23 cellular contexts compared by ENCODE assay signal in genomic region chr7:48144291-48144768, GRCh38. TPM values are rescaled to one million over a fixed set of nuclear protein-coding genes. Genes with fewer than 3 reads are reported as not detected.
DNase-seq lines count a peak whose midpoint lies in the region; ATAC-seq and TF ChIP-seq lines count a peak whose summit lies in the region.
"Had no signal": no experiment of that assay in that cellular context is flagged by ENCODE, and none has a peak within 500 bp of the region (broad histone marks: within the 10 kb centered on the region; RNA-seq: fewer than 3 reads in every experiment).

No MANE protein-coding gene starts in this region.

- H3K9me3 Mint-ChIP-seq in CD8-positive, alpha-beta T cell, result peaks cover 11% of the 10 kb centered on the region
- H3K9me3 Mint-ChIP-seq: stimulated activated effector memory CD8-positive, alpha-beta T cell treated with anti-CD3 and anti-CD28 coated beads, Interleukin-12 subunit alpha, Interleukin-12 subunit beta, amount 100 ng/mL, for 72 hours had no signal

- POLR2A ChIA-PET in CD8-positive, alpha-beta T cell (lab: Charles Lee), result no interaction called here

- H3K4me3 ChIP-seq in choroid plexus epithelial cell (ENCODE audit: low read depth, low read length) (no peak overlapping the region), mucosa of descending colon (no peak overlapping the region), testis (no peak overlapping the region)
- no peak overlapping the region for H3K4me3 ChIP-seq in CD8-positive, alpha-beta T cell (ENCODE audit: low read depth, low read length)
- H3K4me3 ChIP-seq: lung had no signal

- H3K27me3 Mint-ChIP-seq in CD8-positive, alpha-beta T cell (ENCODE audit: low read depth), result peaks cover 16% of the 10 kb centered on the region

- TF ChIP-seq POLR2A in testis (IDR thresholded peaks at IDR 0.05), result no peak

- intact Hi-C loops in mucosa of descending colon (cut with DNase I, micrococcal nuclease), result no loop called here
- intact Hi-C loops in CD8-positive, alpha-beta T cell (cut with DNase I, micrococcal nuclease), result no loop called here
- intact Hi-C loops in testis (cut with DNase I; ENCODE audit: low total_unique reads), result no loop called here

- no peaks in the 10 kb centered on the region for H3K36me3 Mint-ChIP-seq in CD8-positive, alpha-beta T cell
- H3K36me3 Mint-ChIP-seq: stimulated activated effector memory CD8-positive, alpha-beta T cell treated with anti-CD3 and anti-CD28 coated beads, Interleukin-12 subunit alpha, Interleukin-12 subunit beta, amount 100 ng/mL, for 72 hours had no signal

- 51 to 62% methylated on average over 4 of the region's 4 CpGs for WGBS in testis, 2 donors

- no peaks in the 10 kb centered on the region for H3K9me3 ChIP-seq in mucosa of descending colon
- H3K9me3 ChIP-seq in CD8-positive, alpha-beta T cell (ENCODE audit: low read length), result no peaks in the 10 kb centered on the region
- no peaks in the 10 kb centered on the region for H3K9me3 ChIP-seq in testis

- H3K27ac ChIP-seq in CD8-positive, alpha-beta T cell (ENCODE audit: low read depth, low read length), result no peak overlapping the region
- H3K27ac ChIP-seq in testis, result no peak overlapping the region

- CTCF ChIA-PET in CD8-positive, alpha-beta T cell (lab: Charles Lee), result interaction anchor here (1.1 kb wide), 1 partner anchor 17 kb away, joined by 3 read pairs; no protein-coding TSS in a partner anchor

- peaks cover 2% of the 10 kb centered on the region for H3K4me1 Mint-ChIP-seq in CD8-positive, alpha-beta T cell (ENCODE audit: low read depth)

- DNase-seq in CD1c-positive myeloid dendritic cell (ENCODE audit: extremely low spot score) (peak; percentile 63), NCI-H69 (lab: John Stamatoyannopoulos, UW) (peak; percentile 34), choroid plexus epithelial cell (ENCODE audit: low read depth) (peak; percentile 32), mucosa of descending colon (peak in 2 of 3 donors; percentile 55 to 66), germinal center (ENCODE audit: low spot score) (no peak), testis (no peak)
- no peak for DNase-seq in CD8-positive, alpha-beta T cell
- DNase-seq: activated CD4-positive, alpha-beta T cell treated with anti-CD3 and anti-CD28 coated beads, Interleukin-2, amount 50 U/mL, for 48 hours; activated gamma-delta T cell treated with Interleukin-2 at 50 U/mL for 16 hours; activated T-cell treated with anti-CD3 and anti-CD28 coated beads for 4 hours; C1 segment of cervical spinal cord; cortex of kidney; GDM1; GOT3; Karpas-422; NCI-H1092 treated with DMSO at 0.1 percent for 48 hours; NCI-H524; occipital lobe; T-helper 2 cell had no signal

- peak; percentile 67 for ATAC-seq in mucosa of descending colon
- no peak for ATAC-seq in CD8-positive, alpha-beta T cell
- ATAC-seq in HG02588 (IDR thresholded peaks at IDR 0.05; ENCODE audit: unreplicated experiment), result no peak
- ATAC-seq: stimulated activated effector memory CD8-positive, alpha-beta T cell treated with anti-CD3 and anti-CD28 coated beads, Interleukin-12 subunit alpha, Interleukin-12 subunit beta, amount 100 ng/mL, for 72 hours had no signal

- H3K4me3 Mint-ChIP-seq in CD8-positive, alpha-beta T cell, result no peak overlapping the region
- H3K4me3 Mint-ChIP-seq: stimulated activated effector memory CD8-positive, alpha-beta T cell treated with anti-CD3 and anti-CD28 coated beads, Interleukin-12 subunit alpha, Interleukin-12 subunit beta, amount 100 ng/mL, for 72 hours had no signal

- no peaks in the 10 kb centered on the region for H3K36me3 ChIP-seq in mucosa of descending colon (ENCODE audit: low read depth)
- H3K36me3 ChIP-seq in CD8-positive, alpha-beta T cell (ENCODE audit: insufficient read depth, low read length), result no peaks in the 10 kb centered on the region
- no peaks in the 10 kb centered on the region for H3K36me3 ChIP-seq in testis (ENCODE audit: low read depth, missing control alignments)

- no peaks in the 10 kb centered on the region for H3K27me3 ChIP-seq in CD8-positive, alpha-beta T cell (ENCODE audit: insufficient read depth, low read length)
- H3K27me3 ChIP-seq in testis, result no peaks in the 10 kb centered on the region

- TF ChIP-seq CTCF in choroid plexus epithelial cell (conservative IDR thresholded peaks at IDR 0.05; ENCODE audit: low read depth, low read length) (no peak), mucosa of descending colon (IDR thresholded peaks at IDR 0.05) (no peak), testis (IDR thresholded peaks at IDR 0.05) (no peak)
- TF ChIP-seq CTCF in CD8-positive, alpha-beta T cell (IDR thresholded peaks at IDR 0.05), result no peak

- H3K4me1 ChIP-seq in mucosa of descending colon (ENCODE audit: low read depth) (peaks cover 63% of the 10 kb centered on the region), testis (no peaks in the 10 kb centered on the region)
- H3K4me1 ChIP-seq in CD8-positive, alpha-beta T cell (ENCODE audit: insufficient read depth, low read length), result no peaks in the 10 kb centered on the region

- no peak overlapping the region for H3K27ac Mint-ChIP-seq in CD8-positive, alpha-beta T cell
- H3K27ac Mint-ChIP-seq: stimulated activated effector memory CD8-positive, alpha-beta T cell treated with anti-CD3 and anti-CD28 coated beads, Interleukin-12 subunit alpha, Interleukin-12 subunit beta, amount 100 ng/mL, for 72 hours had no signal

RNA-seq across cellular contexts. Expression of gene ABCA13, which starts 26.9 kb away (rescaled TPM):
- total RNA-seq in mucosa of descending colon, result 1 to 10 TPM in 2 of 3 donors, under 1 TPM in 1; 0.43 to 1.6 (median 1.1) TPM
- total RNA-seq in CD8-positive, alpha-beta T cell, result not detected
- 1 to 10 TPM; 4.3 to 7.3 TPM for total RNA-seq in testis
- polyA plus RNA-seq in testis (ENCODE audit: insufficient read depth, low read depth, low replicate concordance), result 3.5 TPM
- total RNA-seq: OCI-LY7 had no signal

RNA-seq across cellular contexts. Expression of gene UPP1, which starts 55.3 kb away (rescaled TPM):
- total RNA-seq in mucosa of descending colon (10 to 100 TPM; 30.7 to 63.6 (median 51.0) TPM), testis (10 to 100 TPM; 17.2 to 20.8 TPM)
- total RNA-seq in CD8-positive, alpha-beta T cell, result 10 to 100 TPM; 87.4 to 90.2 TPM
- 13.1 TPM for polyA plus RNA-seq in testis (ENCODE audit: insufficient read depth, low read depth, low replicate concordance)

Comparison
In these comparisons a context has a peak if more than half of its experiments do, and no peak if none do; other contexts are left out.
1. DNase-seq: peak in CD1c-positive myeloid dendritic cell (single experiment), NCI-H69 (single experiment), choroid plexus epithelial cell (single experiment) and mucosa of descending colon (2 of 3); none in germinal center (single experiment), CD8-positive, alpha-beta T cell (0 of 7) and testis (single experiment).